Comparison of ENCODE assay signal across 17 cellular contexts in genomic region chr5:147396070-147396469, GRCh38.
DNase-seq lines count a peak whose midpoint lies in the region; ATAC-seq and TF ChIP-seq lines count a peak whose summit lies in the region.
"Had no signal": no experiment of that assay in that cellular context is flagged by ENCODE, and none has a peak within 500 bp of the region (broad histone marks: within the 10 kb centered on the region; RNA-seq: fewer than 3 reads in every experiment).

No MANE protein-coding gene starts in this region.

- no peak overlapping the region for H3K18ac ChIP-seq in H9 (ENCODE audit: insufficient read length, low read depth, low read length)

- H3K56ac ChIP-seq in H9 (ENCODE audit: insufficient read length, low read depth, low read length), result no peak overlapping the region

- peak overlapping the region in 2 of 3 experiments; percentile 74 to 83; a peak in 4 of 7 replicates for H3K27ac Mint-ChIP-seq in H9
- no peak overlapping the region for H3K27ac Mint-ChIP-seq in activated CD4-positive, alpha-beta memory T cell treated with anti-CD3 and anti-CD28 coated beads for 36 hours
- H3K27ac Mint-ChIP-seq: CD4-positive, CD25-positive, alpha-beta regulatory T cell had no signal

- no peak overlapping the region for H3K9ac ChIP-seq in H9 (ENCODE audit: extremely low read depth, insufficient read length, low read length)

- CTCF ChIA-PET in activated CD4-positive, alpha-beta memory T cell treated with anti-CD3 and anti-CD28 coated beads for 36 hours (lab: Charles Lee), result no interaction called here

- H4K91ac ChIP-seq in H9 (ENCODE audit: insufficient read length, low read depth, low read length), result no peak overlapping the region

- H3K79me1 ChIP-seq in H9 (ENCODE audit: insufficient read depth, low read depth, low read length, poor library complexity, severe bottlenecking), result no peaks in the 10 kb centered on the region

- H3K4me2 ChIP-seq in H9 (ENCODE audit: insufficient read depth, insufficient read length, low read length), result no peak overlapping the region

- TF ChIP-seq CTCF in H9 (conservative IDR thresholded peaks at IDR 0.05), result no peak
- TF ChIP-seq CTCF in choroid plexus epithelial cell (conservative IDR thresholded peaks at IDR 0.05; ENCODE audit: low read depth, low read length), result no peak
- TF ChIP-seq CTCF in ovary (IDR thresholded peaks at IDR 0.05), result no peak

- H2BK20ac ChIP-seq in H9 (ENCODE audit: low read depth, low read length, poor library complexity, severe bottlenecking), result no peak overlapping the region

- peaks cover 2% of the 10 kb centered on the region; the same call in 1 of the 2 replicates for H3K27me3 Mint-ChIP-seq in H9 (ENCODE audit: low read depth)
- no peaks in the 10 kb centered on the region for H3K27me3 Mint-ChIP-seq in activated CD4-positive, alpha-beta memory T cell treated with anti-CD3 and anti-CD28 coated beads for 36 hours
- H3K27me3 Mint-ChIP-seq: CD4-positive, CD25-positive, alpha-beta regulatory T cell had no signal

- POLR2A ChIA-PET in activated CD4-positive, alpha-beta memory T cell treated with anti-CD3 and anti-CD28 coated beads for 36 hours (lab: Charles Lee), result no interaction called here

- no peak overlapping the region for H3T11ph ChIP-seq in H9 (ENCODE audit: low read length)

- ATAC-seq in right cardiac atrium, result peak; percentile 64 to 69

- H3K23me2 ChIP-seq in H9 (ENCODE audit: insufficient read length, low read depth, low read length, poor library complexity, severe bottlenecking), result no peaks in the 10 kb centered on the region

- H3K4me3 ChIP-seq in choroid plexus epithelial cell (ENCODE audit: low read depth, low read length), result no peak overlapping the region
- no peak overlapping the region for H3K4me3 ChIP-seq in right cardiac atrium (ENCODE audit: low read length)
- no peak overlapping the region for H3K4me3 ChIP-seq in ovary
- H3K4me3 ChIP-seq: vagina had no signal

- WGBS in H9 (ENCODE audit: extremely low coverage, insufficient read length, low lambda C conversion rate), result no CpG with 5 or more reads among the region's 4 CpGs
- WGBS in right cardiac atrium, result 44% methylated on average over 4 of the region's 4 CpGs
- 35 to 56% (median 40%) methylated on average over 4 of the region's 4 CpGs for WGBS in ovary, 3 donors

- intact Hi-C loops in right cardiac atrium (cut with DNase I), result loop anchor here in 1 of 4 donors (10.0 kb wide), 1 partner anchor 179 kb away; no protein-coding TSS in a partner anchor
- intact Hi-C loops in ovary (cut with DNase I), result no loop called here
- intact Hi-C loops in activated CD4-positive, alpha-beta memory T cell treated with anti-CD3 and anti-CD28 coated beads for 36 hours (cut with micrococcal nuclease), result no loop called here

- H3K9me3 ChIP-seq in H9 (ENCODE audit: control insufficient read depth, low read depth, low read length) (no peaks in the 10 kb centered on the region), right cardiac atrium (ENCODE audit: control insufficient read depth, low read length) (no peaks in the 10 kb centered on the region), ovary (no peaks in the 10 kb centered on the region)
- H3K9me3 ChIP-seq: vagina had no signal

- no peaks in the 10 kb centered on the region for H4K20me1 ChIP-seq in H9 (ENCODE audit: control insufficient read depth, insufficient read depth, insufficient read length)

- no peaks in the 10 kb centered on the region for H3K79me2 ChIP-seq in H9 (ENCODE audit: insufficient read depth, low read length)

- TF ChIP-seq EP300 in ovary (IDR thresholded peaks at IDR 0.05), result no peak

- H2BK15ac ChIP-seq in H9 (ENCODE audit: low read depth, low read length), result no peak overlapping the region

- no peak overlapping the region for H4K8ac ChIP-seq in H9 (replicated peaks; ENCODE audit: insufficient read length, low read depth, low read length)

- no peak overlapping the region for H3K14ac ChIP-seq in H9 (ENCODE audit: insufficient read depth, low read length)

- no peak overlapping the region for H2BK120ac ChIP-seq in H9 (ENCODE audit: low read depth, low read length, poor library complexity, severe bottlenecking)

- H2AFZ ChIP-seq in H9 (ENCODE audit: low read length), result no peak overlapping the region

- no peak overlapping the region for H2AK5ac ChIP-seq in H9 (ENCODE audit: insufficient read length, low read length)

- H3K27me3 ChIP-seq in H9 (ENCODE audit: insufficient read depth, low read length) (no peaks in the 10 kb centered on the region), right cardiac atrium (ENCODE audit: control insufficient read depth, insufficient read depth) (no peaks in the 10 kb centered on the region), ovary (no peaks in the 10 kb centered on the region)
- H3K27me3 ChIP-seq: vagina had no signal

- H2BK12ac ChIP-seq in H9 (ENCODE audit: insufficient read length, low read depth, low read length), result no peak overlapping the region

- H3K4me3 Mint-ChIP-seq in H9, result no peak overlapping the region
- H3K4me3 Mint-ChIP-seq in activated CD4-positive, alpha-beta memory T cell treated with anti-CD3 and anti-CD28 coated beads for 36 hours, result no peak overlapping the region
- H3K4me3 Mint-ChIP-seq: CD4-positive, CD25-positive, alpha-beta regulatory T cell had no signal

- DNase-seq in H9 (no peak), choroid plexus epithelial cell (ENCODE audit: low read depth) (peak; percentile 48), right cardiac atrium (peak; percentile 54 to 79 (median 69)), ovary (peak; percentile 49 to 83 (median 57)), dermis blood vessel endothelial cell (no peak), H4 (ENCODE audit: low spot score) (no peak), AG20443 (ENCODE audit: low spot score) (no peak)
- DNase-seq in activated CD4-positive, alpha-beta memory T cell treated with anti-CD3 and anti-CD28 coated beads for 36 hours, result no peak
- DNase-seq: activated CD4-positive, alpha-beta T cell treated with anti-CD3 and anti-CD28 coated beads, Interleukin-2, amount 50 U/mL, for 4 hours; activated naive CD4-positive, alpha-beta T cell treated with anti-CD3 and anti-CD28 coated beads, Interleukin-2, amount 50 U/mL, for 16 hours; activated T-cell treated with anti-CD3 and anti-CD28 coated beads, Interleukin-2, amount 50 U/mL, for 1 hour; CD4-positive, CD25-positive, alpha-beta regulatory T cell; hippocampal formation; NCI-H1417 treated with DMSO at 0.1 percent for 48 hours; stimulated activated CD4-positive, alpha-beta T cell treated with anti-CD3 and anti-CD28 coated beads, Interleukin-12 subunit alpha, Interleukin-12 subunit beta, amount 100 ng/mL, for 4 hours; stimulated activated naive CD4-positive, alpha-beta T cell treated with Interleukin-2 at 50 U/mL for 16 hours had no signal

- H3K27ac ChIP-seq in H9 (ENCODE audit: insufficient read length, low read depth, low read length), result no peak overlapping the region
- H3K27ac ChIP-seq in right cardiac atrium (ENCODE audit: low read length), result peak overlapping the region; percentile 10
- H3K27ac ChIP-seq in ovary, result no peak overlapping the region
- H3K27ac ChIP-seq: vagina had no signal

- H3K23ac ChIP-seq in H9 (ENCODE audit: insufficient read length, low read depth, low read length), result no peak overlapping the region

- peaks cover 23 to 37% of the 10 kb centered on the region in 2 experiments for H3K4me1 Mint-ChIP-seq in H9
- no peaks in the 10 kb centered on the region for H3K4me1 Mint-ChIP-seq in activated CD4-positive, alpha-beta memory T cell treated with anti-CD3 and anti-CD28 coated beads for 36 hours (ENCODE audit: low read depth)
- H3K4me1 Mint-ChIP-seq: CD4-positive, CD25-positive, alpha-beta regulatory T cell had no signal

- no peak overlapping the region for H3K4ac ChIP-seq in H9 (ENCODE audit: low read depth, low read length)

- H3K9me3 Mint-ChIP-seq in H9, result no peaks in the 10 kb centered on the region
- H3K9me3 Mint-ChIP-seq in activated CD4-positive, alpha-beta memory T cell treated with anti-CD3 and anti-CD28 coated beads for 36 hours, result no peaks in the 10 kb centered on the region

- TF ChIP-seq POLR2A in ovary (IDR thresholded peaks at IDR 0.05), result no peak

- no peak overlapping the region for H2BK5ac ChIP-seq in H9 (ENCODE audit: insufficient read length, low read length)

- no peaks in the 10 kb centered on the region for H3K36me3 ChIP-seq in ovary

- peaks cover 62 to 95% (median 92%) of the 10 kb centered on the region in 3 experiments for H3K36me3 Mint-ChIP-seq in H9 (ENCODE audit: insufficient read depth in 1 of 3, low read depth in 3 of 3)
- H3K36me3 Mint-ChIP-seq in activated CD4-positive, alpha-beta memory T cell treated with anti-CD3 and anti-CD28 coated beads for 36 hours, result no peaks in the 10 kb centered on the region
- H3K36me3 Mint-ChIP-seq: CD4-positive, CD25-positive, alpha-beta regulatory T cell had no signal

- H3K4me1 ChIP-seq in H9 (ENCODE audit: insufficient read depth, low read length), result no peaks in the 10 kb centered on the region
- H3K4me1 ChIP-seq in right cardiac atrium (ENCODE audit: control insufficient read depth, insufficient read depth, low read length), result peaks cover 8% of the 10 kb centered on the region
- H3K4me1 ChIP-seq in ovary (ENCODE audit: insufficient read depth), result peaks cover 3% of the 10 kb centered on the region
- H3K4me1 ChIP-seq: vagina had no signal

- H4K5ac ChIP-seq in H9 (ENCODE audit: insufficient read length, low read depth, low read length), result no peak overlapping the region

Comparison
In these comparisons a context has a peak if more than half of its experiments do, and no peak if none do; other contexts are left out.
1. DNase-seq: peak in choroid plexus epithelial cell (single experiment), right cardiac atrium (3 of 3) and ovary (5 of 5); none in H9 (single experiment), dermis blood vessel endothelial cell (single experiment), H4 (single experiment), activated CD4-positive, alpha-beta memory T cell treated with anti-CD3 and anti-CD28 coated beads for 36 hours (single experiment) and AG20443 (single experiment).